In the genomic region with DNA sequence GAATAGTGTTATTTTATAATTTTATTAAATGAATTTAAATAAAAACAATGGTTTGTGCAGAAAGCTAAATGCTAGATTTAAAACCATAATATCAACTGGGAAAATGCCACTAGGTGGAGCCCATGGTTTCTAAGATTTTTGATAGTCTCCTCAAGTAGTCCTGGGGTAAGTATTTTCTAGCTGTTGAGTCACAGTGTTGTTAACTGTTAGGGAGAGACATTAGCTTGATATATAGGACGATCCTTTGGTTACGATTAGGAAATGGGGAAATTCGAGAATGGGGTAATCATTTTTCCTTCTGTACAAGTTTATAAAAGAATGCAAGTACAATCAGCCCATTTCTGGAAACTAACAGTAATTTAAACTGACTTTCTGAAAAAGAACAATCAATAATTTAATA, we compare ENCODE assay signal across 8 cellular contexts.
DNase-seq lines count a peak whose midpoint lies in the region; ATAC-seq lines count a peak whose summit lies in the region.

No MANE protein-coding gene starts in this region.

- ATAC-seq in HG03378 (IDR thresholded peaks at IDR 0.05; ENCODE audit: unreplicated experiment) (peak; percentile 63), GM19328 (IDR thresholded peaks at IDR 0.05; ENCODE audit: unreplicated experiment) (no peak), HG02840 (IDR thresholded peaks at IDR 0.05; ENCODE audit: low FRiP score, unreplicated experiment) (no peak)

- DNase-seq in EL (peak; percentile 75), OCI-M2 (lab: John Stamatoyannopoulos, UW; ENCODE audit: unreplicated experiment) (peak; percentile 21), epidermal melanocyte (ENCODE audit: insufficient read length, low spot score) (peak; percentile 64), myocyte (ENCODE audit: low read depth) (peak; percentile 81), NCI-H187 (lab: John Stamatoyannopoulos, UW) (no peak)

Comparison
In these comparisons a context has a peak if more than half of its experiments do, and no peak if none do; other contexts are left out.
1. DNase-seq: peak in EL (single experiment), OCI-M2 (single experiment), epidermal melanocyte (single experiment) and myocyte (single experiment); none in NCI-H187 (0 of 2).